In genomic region chr12:15770021-15770420, GRCh38 we compare ENCODE assay signal across 26 cellular contexts. TPM values are rescaled to one million over a fixed set of nuclear protein-coding genes. Genes with fewer than 3 reads are reported as not detected.
DNase-seq lines count a peak whose midpoint lies in the region; ATAC-seq and TF ChIP-seq lines count a peak whose summit lies in the region.
"Had no signal": no experiment of that assay in that cellular context is flagged by ENCODE, and none has a peak within 500 bp of the region (broad histone marks: within the 10 kb centered on the region; RNA-seq: fewer than 3 reads in every experiment).

No MANE protein-coding gene starts in this region.

- peak overlapping the region; percentile 77 for H3K27ac ChIP-seq in subcutaneous abdominal adipose tissue (ENCODE audit: low read depth, low read length)
- H3K27ac ChIP-seq: gastroesophageal sphincter, psoas muscle had no signal

- no peaks in the 10 kb centered on the region for H3K9me3 ChIP-seq in subcutaneous abdominal adipose tissue (ENCODE audit: control insufficient read depth in 5 of 5, low read length in 5 of 5)
- H3K9me3 ChIP-seq: BE2C, gastroesophageal sphincter, psoas muscle, SK-N-SH had no signal

- peak overlapping the region; percentile 6 for H3K4me3 Mint-ChIP-seq in Calu3 (ENCODE audit: low read depth, unreplicated experiment)
- no peak overlapping the region for H3K4me3 Mint-ChIP-seq in mesothelial cell of epicardium
- H3K4me3 Mint-ChIP-seq: brain; CD8-positive, alpha-beta T cell; memory B cell; stimulated activated memory B cell treated with anti-CD40 and anti-IgM and Interleukin-4, amounts not matched to agents 10 μg/mL and 1 μg/mL and 100 μg/mL, for 72 hours; T-helper 1 cell treated with Interleukin-12 subunit alpha and Interleukin-12 subunit beta and Interleukin-4 antibody, amounts not matched to agents 30 μg/mL and 1 μg/mL, for 36 hours had no signal

- in situ Hi-C loops in SK-MEL-5 (cut with HindIII; ENCODE audit: low pct_unique_long_range_greater_than_20kb, low sequenced_read_pairs) = no loop called here

- H3K36me3 ChIP-seq in subcutaneous abdominal adipose tissue (ENCODE audit: control insufficient read depth in 5 of 5, insufficient read depth in 5 of 5, low read length in 5 of 5) = no peaks in the 10 kb centered on the region
- H3K36me3 ChIP-seq: BE2C, gastroesophageal sphincter had no signal

- no peak overlapping the region for H3K4me3 ChIP-seq in subcutaneous abdominal adipose tissue (ENCODE audit: low read depth in 1 of 5, low read length in 5 of 5)
- H3K4me3 ChIP-seq: gastroesophageal sphincter, psoas muscle had no signal

- peaks cover 6% of the 10 kb centered on the region for H3K36me3 Mint-ChIP-seq in Calu3 (ENCODE audit: insufficient read depth, unreplicated experiment)
- no peaks in the 10 kb centered on the region for H3K36me3 Mint-ChIP-seq in mesothelial cell of epicardium
- H3K36me3 Mint-ChIP-seq: CD8-positive, alpha-beta T cell; memory B cell; stimulated activated memory B cell treated with anti-CD40 and anti-IgM and Interleukin-4, amounts not matched to agents 10 μg/mL and 1 μg/mL and 100 μg/mL, for 72 hours had no signal

- peaks cover 55% of the 10 kb centered on the region for H3K4me1 Mint-ChIP-seq in Calu3 (ENCODE audit: low read depth, unreplicated experiment)
- peaks cover 24% of the 10 kb centered on the region for H3K4me1 Mint-ChIP-seq in mesothelial cell of epicardium
- H3K4me1 Mint-ChIP-seq: stimulated activated memory B cell treated with anti-CD40 and anti-IgM and Interleukin-4, amounts not matched to agents 10 μg/mL and 1 μg/mL and 100 μg/mL, for 72 hours had no signal

- no peak for ATAC-seq in HG03354 (IDR thresholded peaks at IDR 0.05; ENCODE audit: poor library complexity, severe bottlenecking, unreplicated experiment)
- ATAC-seq: CD8-positive, alpha-beta T cell; gastroesophageal sphincter; psoas muscle; stimulated activated memory B cell treated with anti-CD40 and anti-IgM and Interleukin-4, amounts not matched to agents 10 μg/mL and 1 μg/mL and 100 μg/mL, for 72 hours had no signal

- H3K27ac Mint-ChIP-seq in Calu3 (ENCODE audit: unreplicated experiment) = peak overlapping the region; percentile 86
- peak overlapping the region; percentile 48 for H3K27ac Mint-ChIP-seq in mesothelial cell of epicardium
- H3K27ac Mint-ChIP-seq: CD8-positive, alpha-beta T cell; memory B cell; stimulated activated memory B cell treated with anti-CD40 and anti-IgM and Interleukin-4, amounts not matched to agents 10 μg/mL and 1 μg/mL and 100 μg/mL, for 72 hours; T-helper 1 cell treated with Interleukin-12 subunit alpha and Interleukin-12 subunit beta and Interleukin-4 antibody, amounts not matched to agents 30 μg/mL and 1 μg/mL, for 36 hours had no signal

- H3K27me3 ChIP-seq in subcutaneous abdominal adipose tissue (ENCODE audit: control insufficient read depth in 5 of 5, insufficient read depth in 4 of 5, low read length in 5 of 5) = no peaks in the 10 kb centered on the region
- H3K27me3 ChIP-seq: gastroesophageal sphincter had no signal

- H3K9ac ChIP-seq in subcutaneous abdominal adipose tissue (ENCODE audit: low read length in 5 of 5) = peak overlapping the region in 1 of 5 donors; percentile 66

- H3K27me3 Mint-ChIP-seq in Calu3 (ENCODE audit: unreplicated experiment) (no peaks in the 10 kb centered on the region), mesothelial cell of epicardium (ENCODE audit: low read depth) (no peaks in the 10 kb centered on the region)
- H3K27me3 Mint-ChIP-seq: brain; memory B cell; stimulated activated memory B cell treated with anti-CD40 and anti-IgM and Interleukin-4, amounts not matched to agents 10 μg/mL and 1 μg/mL and 100 μg/mL, for 72 hours had no signal

- no peak for TF ChIP-seq CTCF in Calu3 (IDR thresholded peaks at IDR 0.05; ENCODE audit: unreplicated experiment)
- no peak for TF ChIP-seq CTCF in mesothelial cell of epicardium (IDR thresholded peaks at IDR 0.05; ENCODE audit: unreplicated experiment)

- intact Hi-C loops in Calu3 (cut with micrococcal nuclease; ENCODE audit: unreplicated experiment) = loop anchor here (5.0 kb wide), 3 partner anchors 33 to 178 kb away; no protein-coding TSS in a partner anchor

- H3K4me1 ChIP-seq in subcutaneous abdominal adipose tissue (ENCODE audit: control insufficient read depth in 5 of 5, insufficient read depth in 5 of 5, low read length in 5 of 5) = peaks cover 2 to 41% (median 24%) of the 10 kb centered on the region in 5 donors
- H3K4me1 ChIP-seq: BE2C had no signal

- CTCF ChIA-PET in Calu3 (lab: Charles Lee) = interaction anchor here (0.7 to 1.4 kb wide), 5 partner anchors 12 to 86 kb away, joined by 3 to 6 read pairs (median 4); partner anchors contain the start of gene EPS8

- BruUV-seq in Calu3 (replicated peaks; lab: Mats Ljungman, UMichigan) = no TSS peak

- H3K9me3 Mint-ChIP-seq in Calu3 (ENCODE audit: low read depth, unreplicated experiment) (no peaks in the 10 kb centered on the region), mesothelial cell of epicardium (no peaks in the 10 kb centered on the region)
- H3K9me3 Mint-ChIP-seq: CD8-positive, alpha-beta T cell; memory B cell; stimulated activated memory B cell treated with anti-CD40 and anti-IgM and Interleukin-4, amounts not matched to agents 10 μg/mL and 1 μg/mL and 100 μg/mL, for 72 hours; T-helper 1 cell treated with Interleukin-12 subunit alpha and Interleukin-12 subunit beta and Interleukin-4 antibody, amounts not matched to agents 30 μg/mL and 1 μg/mL, for 36 hours had no signal

- DNase-seq in Calu3 (no peak), SK-MEL-5 (ENCODE audit: low read depth, low spot score) (peak; percentile 32), mesothelial cell of epicardium (ENCODE audit: low spot score in 2 of 2, unreplicated experiment in 2 of 2) (no peak), NCI-H524 (lab: John Stamatoyannopoulos, UW) (no peak)
- no peak for DNase-seq in stimulated activated naive CD4-positive, alpha-beta T cell (lab: John Stamatoyannopoulos, UW)
- DNase-seq: activated CD4-positive, alpha-beta T cell treated with anti-CD3 and anti-CD28 coated beads, Interleukin-2, amount 50 U/mL, for 48 hours; activated CD4-positive, CD25-positive, alpha-beta regulatory T cell treated with anti-CD3 and anti-CD28 coated beads, Interleukin-2, amount 50 U/mL, for 72 hours; activated naive CD4-positive, alpha-beta T cell treated with Interleukin-2 at 50 U/mL for 16 hours; BE2C; CD8-positive, alpha-beta T cell; cerebellar nuclear complex; EL; hypothalamus; left cardiac atrium; NCI-H2029; NCI-H526; NK-92 treated with Interleukin-12 subunit alpha and Interleukin-12 subunit beta, amount 100 ng/mL, for 24 hours; psoas muscle; SK-N-SH had no signal

RNA-seq across cellular contexts. Expression of gene EPS8, which starts 19.2 kb away (rescaled TPM):
- total RNA-seq in Calu3 (2022) (97.5 and 108 TPM in 2 replicates), mesothelial cell of epicardium (19.1 to 24.8 TPM (median 21.5 TPM) in 3 replicates)
- 186 and 193 TPM in 2 replicates for total RNA-seq in SK-MEL-5 (2014; rRNA removed; shearing (Covaris generic))
- 113 and 145 TPM in 2 replicates for polyA plus RNA-seq in SK-MEL-5 (2015; cell fraction: cytosol; rRNA removed)
- polyA plus RNA-seq in SK-MEL-5 (2015; cell fraction: nucleus; rRNA removed) = 150 and 152 TPM in 2 replicates
